ENCODE assay signal across 16 cellular contexts in genomic region chr5:67807116-67807888, GRCh38.
A peak's percentile ranks its signal among the peaks of the same experiment; 100 is the strongest.
DNase-seq lines count a peak whose midpoint lies in the region; ATAC-seq and TF ChIP-seq lines count a peak whose summit lies in the region.
"Had no signal": no experiment of that assay in that cellular context is flagged by ENCODE, and none has a peak within 500 bp of the region (broad histone marks: within the 10 kb centered on the region; RNA-seq: fewer than 3 reads in every experiment).

No MANE protein-coding gene starts in this region.

- no peaks in the 10 kb centered on the region for H3K27me3 ChIP-seq in vagina
- H3K27me3 ChIP-seq: esophagus muscularis mucosa, stomach had no signal

- H3K9me3 Mint-ChIP-seq in immature natural killer cell, result no peaks in the 10 kb centered on the region

- TF ChIP-seq POLR2A in vagina (IDR thresholded peaks at IDR 0.05), result no peak

- peaks cover 28 to 45% of the 10 kb centered on the region in 2 donors for H3K4me1 Mint-ChIP-seq in immature natural killer cell

- DNase-seq in immature natural killer cell, result peak; percentile 28 to 50 (median 34)
- no peak for DNase-seq in middle frontal gyrus (ENCODE audit: extremely low spot score, low spot score)
- no peak for DNase-seq in vagina (ENCODE audit: extremely low spot score in 2 of 2)
- no peak for DNase-seq in kidney glomerular epithelial cell (lab: John Stamatoyannopoulos, UW)
- DNase-seq: activated T-cell treated with anti-CD3 and anti-CD28 coated beads, Interleukin-2, amount 50 U/mL, for 72 hours; CD4-positive, alpha-beta memory T cell; HCEC 1CT; kidney; stimulated activated CD4-positive, alpha-beta T cell treated with anti-CD3 and anti-CD28 coated beads, Interleukin-1b, Interleukin-23, amount 100 ng/mL, for 48 hours; stomach; WERI-Rb-1 had no signal

- H3K4me3 Mint-ChIP-seq in immature natural killer cell, result peak overlapping the region in 1 of 5 donors; percentile 7
- H3K4me3 Mint-ChIP-seq: activated T-cell treated with anti-CD3 and anti-CD28 coated beads, Interleukin-2, amount 50 U/mL, for 72 hours; CD4-positive, alpha-beta memory T cell had no signal

- H3K36me3 Mint-ChIP-seq in immature natural killer cell, result no peaks in the 10 kb centered on the region
- H3K36me3 Mint-ChIP-seq: CD4-positive, alpha-beta memory T cell had no signal

- no peak for TF ChIP-seq CTCF in vagina (IDR thresholded peaks at IDR 0.05)

- H3K4me1 ChIP-seq in vagina, result no peaks in the 10 kb centered on the region
- H3K4me1 ChIP-seq: stomach had no signal

- ATAC-seq in GM18499 (IDR thresholded peaks at IDR 0.05; ENCODE audit: insufficient read depth, unreplicated experiment), result peak; percentile 65
- peak; percentile 49 for ATAC-seq in GM21367 (IDR thresholded peaks at IDR 0.05; ENCODE audit: unreplicated experiment)
- ATAC-seq in HG03442 (IDR thresholded peaks at IDR 0.05; ENCODE audit: unreplicated experiment), result peak; percentile 66
- no peak for ATAC-seq in HG02938 (IDR thresholded peaks at IDR 0.05; ENCODE audit: unreplicated experiment)
- ATAC-seq: activated T-cell treated with anti-CD3 and anti-CD28 coated beads, Interleukin-2, amount 50 U/mL, for 72 hours had no signal

- no peaks in the 10 kb centered on the region for H3K36me3 ChIP-seq in vagina
- H3K36me3 ChIP-seq: esophagus muscularis mucosa, stomach, WERI-Rb-1 had no signal

- no peak overlapping the region for H3K4me3 ChIP-seq in vagina
- H3K4me3 ChIP-seq: esophagus muscularis mucosa, stomach had no signal

- intact Hi-C loops in vagina (cut with DNase I), result no loop called here

- peak overlapping the region in 1 of 6 donors; percentile 23 for H3K27ac Mint-ChIP-seq in immature natural killer cell
- H3K27ac Mint-ChIP-seq: activated T-cell treated with anti-CD3 and anti-CD28 coated beads, Interleukin-2, amount 50 U/mL, for 72 hours; CD4-positive, alpha-beta memory T cell had no signal

- H3K27me3 Mint-ChIP-seq in immature natural killer cell (ENCODE audit: low read depth in 3 of 3), result peaks cover 0 to 2% (median under 1%) of the 10 kb centered on the region in 3 donors

- H3K9me3 ChIP-seq in vagina, result no peaks in the 10 kb centered on the region
- H3K9me3 ChIP-seq: esophagus muscularis mucosa, stomach had no signal

- H3K27ac ChIP-seq in vagina, result no peak overlapping the region
- H3K27ac ChIP-seq: esophagus muscularis mucosa, stomach, WERI-Rb-1 had no signal

Comparison
In these comparisons a context has a peak if more than half of its experiments do, and no peak if none do; other contexts are left out.
1. DNase-seq: peak in immature natural killer cell (3 of 3); none in middle frontal gyrus (single experiment), vagina (0 of 2) and kidney glomerular epithelial cell (single experiment).